1 cellular context compared by ENCODE assay signal in genomic region chrX:39853417-39853816, GRCh38.
TF ChIP-seq lines count a peak whose summit lies in the region.

No MANE protein-coding gene starts in this region.

TF ChIP-seq in GM23338, 12 proteins besides CTCF, POLR2A, EP300 and RAD21 (continued from another document):
- TF ChIP-seq ZNF462 (CRISPR knock-in tag; IDR thresholded peaks at IDR 0.05) (no peak), EZH2phosphoT487 (IDR thresholded peaks at IDR 0.05; ENCODE audit: unreplicated experiment) (no peak), STAT1 (IDR thresholded peaks at IDR 0.05; ENCODE audit: unreplicated experiment) (no peak), REST (IDR thresholded peaks at IDR 0.05; ENCODE audit: unreplicated experiment) (no peak), JUNB (IDR thresholded peaks at IDR 0.05; ENCODE audit: unreplicated experiment) (no peak), EZH2 (IDR thresholded peaks at IDR 0.05; ENCODE audit: low read depth, unreplicated experiment) (no peak), ETS1 (IDR thresholded peaks at IDR 0.05) (no peak), CREB1 (CRISPR knock-in tag; IDR thresholded peaks at IDR 0.05; ENCODE audit: low read depth) (no peak), ZNF114 (CRISPR knock-in tag; IDR thresholded peaks at IDR 0.05) (no peak), NANOG (IDR thresholded peaks at IDR 0.05; ENCODE audit: borderline replicate concordance) (no peak)
